8 cellular contexts compared by ENCODE assay signal in genomic region chr15:68278345-68279217, GRCh38. TPM values are rescaled to one million over a fixed set of nuclear protein-coding genes. Genes with fewer than 3 reads are reported as not detected.
A peak's percentile ranks its signal among the peaks of the same experiment; 100 is the strongest.
DNase-seq lines count a peak whose midpoint lies in the region; ATAC-seq and TF ChIP-seq lines count a peak whose summit lies in the region.

No MANE protein-coding gene starts in this region.

- H3K27ac Mint-ChIP-seq in CD4-positive, CD25-positive, alpha-beta regulatory T cell: peak overlapping the region; percentile 98
- peak overlapping the region; percentile 97 for H3K27ac Mint-ChIP-seq in activated T-helper 1 cell treated with anti-CD3 and anti-CD28 coated beads, Interleukin-12 subunit alpha, Interleukin-12 subunit beta, Interleukin-2, Interleukin-4 antibody, amounts not matched to agents 30 ng/mL and 10 ng/mL and 1 ng/mL, durations not matched to agents 14 hours and 24 hours and 36 hours

- no peaks in the 10 kb centered on the region for H3K9me3 ChIP-seq in CD4-positive, CD25-positive, alpha-beta regulatory T cell (ENCODE audit: control insufficient read depth in 2 of 2, low read length in 2 of 2)

- DNase-seq in CD4-positive, CD25-positive, alpha-beta regulatory T cell: peak; percentile 12 to 84 (median 68)
- DNase-seq in GM20000 (ENCODE audit: low spot score) (no peak), NCI-H146 (lab: John Stamatoyannopoulos, UW) (peak; percentile 66), germinal center (ENCODE audit: low spot score) (peak; percentile 10), GM19240 (ENCODE audit: insufficient read length, low spot score) (no peak)
- no peak for DNase-seq in activated T-helper 1 cell treated with anti-CD3 and anti-CD28 coated beads, Interleukin-12 subunit alpha, Interleukin-12 subunit beta, Interleukin-2, Interleukin-4 antibody, amounts not matched to agents 30 ng/mL and 10 ng/mL and 1 ng/mL, durations not matched to agents 14 hours and 24 hours and 36 hours (ENCODE audit: low spot score)

- peak overlapping the region; percentile 91 for H3K4me3 ChIP-seq in CD4-positive, CD25-positive, alpha-beta regulatory T cell (ENCODE audit: low read depth, low read length)
- H3K4me3 ChIP-seq in rectal smooth muscle tissue (ENCODE audit: low read length): peak overlapping the region; percentile 100

- H3K27me3 ChIP-seq in CD4-positive, CD25-positive, alpha-beta regulatory T cell (ENCODE audit: control insufficient read depth, insufficient read depth, low read length): no peaks in the 10 kb centered on the region
- H3K27me3 ChIP-seq in rectal smooth muscle tissue (ENCODE audit: control insufficient read depth, insufficient read depth, low read length): no peaks in the 10 kb centered on the region

- H3K36me3 ChIP-seq in CD4-positive, CD25-positive, alpha-beta regulatory T cell (ENCODE audit: control insufficient read depth, insufficient read depth, low read length): no peaks in the 10 kb centered on the region
- H3K36me3 ChIP-seq in rectal smooth muscle tissue (ENCODE audit: control insufficient read depth, insufficient read depth, low read length): no peaks in the 10 kb centered on the region

- H3K4me3 Mint-ChIP-seq in CD4-positive, CD25-positive, alpha-beta regulatory T cell: peak overlapping the region; percentile 94 to 98 (median 96)
- peak overlapping the region; percentile 100 for H3K4me3 Mint-ChIP-seq in activated T-helper 1 cell treated with anti-CD3 and anti-CD28 coated beads, Interleukin-12 subunit alpha, Interleukin-12 subunit beta, Interleukin-2, Interleukin-4 antibody, amounts not matched to agents 30 ng/mL and 10 ng/mL and 1 ng/mL, durations not matched to agents 14 hours and 24 hours and 36 hours

- intact Hi-C loops in activated T-helper 1 cell treated with anti-CD3 and anti-CD28 coated beads, Interleukin-12 subunit alpha, Interleukin-12 subunit beta, Interleukin-2, Interleukin-4 antibody, amounts not matched to agents 30 ng/mL and 10 ng/mL and 1 ng/mL, durations not matched to agents 14 hours and 24 hours and 36 hours (cut with micrococcal nuclease): loop anchor here (1.0 kb wide), 4 partner anchors 21 to 438 kb away; partner anchors contain the start of gene RNU6-1

- peak overlapping the region; percentile 77 for H3K9ac ChIP-seq in rectal smooth muscle tissue (ENCODE audit: low read length)

- peak; percentile 20 for TF ChIP-seq CTCF in GM20000 (IDR thresholded peaks at IDR 0.05; ENCODE audit: extremely low read depth, missing control alignments)

- peak in 1 of 2 donors; percentile 10 for ATAC-seq in CD4-positive, CD25-positive, alpha-beta regulatory T cell (ENCODE audit: low read depth in 2 of 2)
- no peak for ATAC-seq in GM21423 (IDR thresholded peaks at IDR 0.05; ENCODE audit: unreplicated experiment)

- peak overlapping the region; percentile 93 for H3K27ac ChIP-seq in CD4-positive, CD25-positive, alpha-beta regulatory T cell (ENCODE audit: insufficient read depth, low read length, poor library complexity, severe bottlenecking)
- peak overlapping the region; percentile 100 for H3K27ac ChIP-seq in rectal smooth muscle tissue (ENCODE audit: low read depth, low read length)

- peaks cover 7% of the 10 kb centered on the region for H3K36me3 Mint-ChIP-seq in CD4-positive, CD25-positive, alpha-beta regulatory T cell
- peaks cover 22% of the 10 kb centered on the region for H3K36me3 Mint-ChIP-seq in activated T-helper 1 cell treated with anti-CD3 and anti-CD28 coated beads, Interleukin-12 subunit alpha, Interleukin-12 subunit beta, Interleukin-2, Interleukin-4 antibody, amounts not matched to agents 30 ng/mL and 10 ng/mL and 1 ng/mL, durations not matched to agents 14 hours and 24 hours and 36 hours (ENCODE audit: low read depth)

- H3K27me3 Mint-ChIP-seq in CD4-positive, CD25-positive, alpha-beta regulatory T cell: no peaks in the 10 kb centered on the region
- no peaks in the 10 kb centered on the region for H3K27me3 Mint-ChIP-seq in activated T-helper 1 cell treated with anti-CD3 and anti-CD28 coated beads, Interleukin-12 subunit alpha, Interleukin-12 subunit beta, Interleukin-2, Interleukin-4 antibody, amounts not matched to agents 30 ng/mL and 10 ng/mL and 1 ng/mL, durations not matched to agents 14 hours and 24 hours and 36 hours (ENCODE audit: insufficient read depth)

- no peaks in the 10 kb centered on the region for H3K9me3 Mint-ChIP-seq in CD4-positive, CD25-positive, alpha-beta regulatory T cell
- H3K9me3 Mint-ChIP-seq in activated T-helper 1 cell treated with anti-CD3 and anti-CD28 coated beads, Interleukin-12 subunit alpha, Interleukin-12 subunit beta, Interleukin-2, Interleukin-4 antibody, amounts not matched to agents 30 ng/mL and 10 ng/mL and 1 ng/mL, durations not matched to agents 14 hours and 24 hours and 36 hours: no peaks in the 10 kb centered on the region

- peaks cover 28 to 64% (median 46%) of the 10 kb centered on the region in 4 donors for H3K4me1 Mint-ChIP-seq in CD4-positive, CD25-positive, alpha-beta regulatory T cell
- peaks cover 62% of the 10 kb centered on the region for H3K4me1 Mint-ChIP-seq in activated T-helper 1 cell treated with anti-CD3 and anti-CD28 coated beads, Interleukin-12 subunit alpha, Interleukin-12 subunit beta, Interleukin-2, Interleukin-4 antibody, amounts not matched to agents 30 ng/mL and 10 ng/mL and 1 ng/mL, durations not matched to agents 14 hours and 24 hours and 36 hours (ENCODE audit: low read depth)

- H3K4me1 ChIP-seq in CD4-positive, CD25-positive, alpha-beta regulatory T cell (ENCODE audit: control insufficient read depth, insufficient read depth, low read length, poor library complexity, severe bottlenecking): peaks cover 42% of the 10 kb centered on the region
- H3K4me1 ChIP-seq in rectal smooth muscle tissue (ENCODE audit: control insufficient read depth, insufficient read depth, low read length): peaks cover 26% of the 10 kb centered on the region

RNA-seq across cellular contexts. Expression of gene FEM1B, which starts 1.0 kb away (rescaled TPM):
- total RNA-seq in CD4-positive, CD25-positive, alpha-beta regulatory T cell: 55.2 TPM
- polyA plus RNA-seq in CD4-positive, CD25-positive, alpha-beta regulatory T cell: 10 to 100 TPM; 15.7 to 27.1 (median 16.9) TPM
- 42.8 and 49.4 TPM in 2 replicates for total RNA-seq in activated T-helper 1 cell treated with anti-CD3 and anti-CD28 coated beads, Interleukin-12 subunit alpha, Interleukin-12 subunit beta, Interleukin-2, Interleukin-4 antibody, amounts not matched to agents 30 ng/mL and 10 ng/mL and 1 ng/mL, durations not matched to agents 14 hours and 24 hours and 36 hours

RNA-seq across cellular contexts. Expression of gene CLN6, which starts 49.1 kb away (rescaled TPM):
- 14.2 TPM for total RNA-seq in CD4-positive, CD25-positive, alpha-beta regulatory T cell
- 1 to 10 TPM; 1.4 to 1.9 (median 1.5) TPM for polyA plus RNA-seq in CD4-positive, CD25-positive, alpha-beta regulatory T cell
- 95.3 and 98.3 TPM in 2 replicates for total RNA-seq in activated T-helper 1 cell treated with anti-CD3 and anti-CD28 coated beads, Interleukin-12 subunit alpha, Interleukin-12 subunit beta, Interleukin-2, Interleukin-4 antibody, amounts not matched to agents 30 ng/mL and 10 ng/mL and 1 ng/mL, durations not matched to agents 14 hours and 24 hours and 36 hours

Comparison
In these comparisons a context has a peak if more than half of its experiments do, and no peak if none do; other contexts are left out.
1. DNase-seq: peak in CD4-positive, CD25-positive, alpha-beta regulatory T cell (3 of 3), NCI-H146 (single experiment) and germinal center (single experiment); none in GM20000 (single experiment), activated T-helper 1 cell treated with anti-CD3 and anti-CD28 coated beads, Interleukin-12 subunit alpha, Interleukin-12 subunit beta, Interleukin-2, Interleukin-4 antibody, amounts not matched to agents 30 ng/mL and 10 ng/mL and 1 ng/mL, durations not matched to agents 14 hours and 24 hours and 36 hours (single experiment) and GM19240 (single experiment).